ENCODE assay signal across 10 cellular contexts in the genomic region with DNA sequence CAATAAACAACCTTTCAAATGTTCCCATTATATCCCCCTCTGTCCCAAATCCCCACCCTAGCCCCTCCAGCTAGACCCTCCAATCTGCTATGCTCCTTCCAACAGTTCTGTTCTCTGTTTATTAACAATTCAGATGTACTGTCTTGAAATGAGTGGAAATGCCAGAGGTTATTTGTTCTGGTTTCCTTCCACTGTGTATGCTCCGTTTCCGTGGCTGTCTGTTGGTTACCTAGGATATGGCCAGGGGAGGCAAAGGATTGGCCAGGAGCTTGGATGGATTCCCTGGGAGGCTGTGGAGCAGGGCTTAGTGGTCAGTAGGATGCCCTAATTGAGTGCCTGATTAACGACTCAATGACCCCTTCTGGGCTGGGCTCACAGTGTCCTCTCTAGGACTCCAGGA.
A peak's percentile ranks its signal among the peaks of the same experiment; 100 is the strongest.
DNase-seq lines count a peak whose midpoint lies in the region; ATAC-seq and TF ChIP-seq lines count a peak whose summit lies in the region.
"Had no signal": no experiment of that assay in that cellular context is flagged by ENCODE, and none has a peak within 500 bp of the region (broad histone marks: within the 10 kb centered on the region; RNA-seq: fewer than 3 reads in every experiment).

No MANE protein-coding gene starts in this region.

- H3K4me3 Mint-ChIP-seq in activated CD4-positive, alpha-beta memory T cell treated with anti-CD3 and anti-CD28 coated beads for 36 hours, result no peak overlapping the region

- H3K79me2 ChIP-seq in OCI-LY3 (ENCODE audit: low read length), result no peaks in the 10 kb centered on the region

- H3K27me3 ChIP-seq in OCI-LY3 (ENCODE audit: low read depth, low read length), result peaks cover 17% of the 10 kb centered on the region

- intact Hi-C loops in activated CD4-positive, alpha-beta memory T cell treated with anti-CD3 and anti-CD28 coated beads for 36 hours (cut with micrococcal nuclease), result no loop called here

- peak overlapping the region; percentile 58 for H3K4me3 ChIP-seq in OCI-LY3 (ENCODE audit: low read length)

- H3K36me3 Mint-ChIP-seq in activated CD4-positive, alpha-beta memory T cell treated with anti-CD3 and anti-CD28 coated beads for 36 hours, result no peaks in the 10 kb centered on the region

- H3K4me1 Mint-ChIP-seq in activated CD4-positive, alpha-beta memory T cell treated with anti-CD3 and anti-CD28 coated beads for 36 hours (ENCODE audit: low read depth), result no peaks in the 10 kb centered on the region

- no peak for TF ChIP-seq CTCF in OCI-LY3 (IDR thresholded peaks at IDR 0.05; ENCODE audit: low read depth, low read length)

- DNase-seq in Caki2 (ENCODE audit: low read depth) (peak; percentile 57), fibroblast of gingiva (ENCODE audit: low read depth) (peak; percentile 64), nucleus accumbens (lab: John Stamatoyannopoulos, UW) (peak in 30 of 56 donors; percentile 5 to 66 (median 30)), left lobe of liver (ENCODE audit: low spot score) (no peak)
- no peak for DNase-seq in stimulated activated CD4-positive, alpha-beta T cell treated with anti-CD3 and anti-CD28 coated beads, Interleukin-1b, Interleukin-23, amount 100 ng/mL, for 48 hours
- no peak for DNase-seq in activated CD4-positive, alpha-beta memory T cell treated with anti-CD3 and anti-CD28 coated beads for 36 hours
- DNase-seq: effector CD8-positive, alpha-beta T cell; NCI-H1930 had no signal

- POLR2A ChIA-PET in activated CD4-positive, alpha-beta memory T cell treated with anti-CD3 and anti-CD28 coated beads for 36 hours (lab: Charles Lee), result no interaction called here

- H2AFZ ChIP-seq in OCI-LY3 (ENCODE audit: low read depth, low read length), result peak overlapping the region; percentile 28; the same call in 1 of the 2 replicates

- peak overlapping the region; percentile 45 for H3K27ac ChIP-seq in OCI-LY3 (ENCODE audit: low read length)

- peak overlapping the region; percentile 83 for H3K4me2 ChIP-seq in OCI-LY3 (ENCODE audit: low read length)

- H3K9ac ChIP-seq in OCI-LY3 (ENCODE audit: low read length), result peak overlapping the region; percentile 15; the same call in 1 of the 2 replicates

- no peaks in the 10 kb centered on the region for H3K9me3 Mint-ChIP-seq in activated CD4-positive, alpha-beta memory T cell treated with anti-CD3 and anti-CD28 coated beads for 36 hours

- peaks cover 47% of the 10 kb centered on the region for H3K4me1 ChIP-seq in OCI-LY3 (ENCODE audit: low read length)

- ATAC-seq in HG02981 (IDR thresholded peaks at IDR 0.05; ENCODE audit: unreplicated experiment), result no peak
- no peak for ATAC-seq in left lobe of liver

- CTCF ChIA-PET in activated CD4-positive, alpha-beta memory T cell treated with anti-CD3 and anti-CD28 coated beads for 36 hours (lab: Charles Lee), result no interaction called here

- in situ Hi-C loops in Caki2 (cut with HindIII; ENCODE audit: low pct_unique_long_range_greater_than_20kb, low sequenced_read_pairs), result no loop called here

- no peaks in the 10 kb centered on the region for H4K20me1 ChIP-seq in OCI-LY3 (ENCODE audit: insufficient read depth, low read length)

- no peaks in the 10 kb centered on the region for H3K36me3 ChIP-seq in OCI-LY3 (replicated peaks; ENCODE audit: low read depth, low read length)

- no peaks in the 10 kb centered on the region for H3K9me3 ChIP-seq in OCI-LY3 (ENCODE audit: insufficient read depth, low read length)

- H3K27me3 Mint-ChIP-seq in activated CD4-positive, alpha-beta memory T cell treated with anti-CD3 and anti-CD28 coated beads for 36 hours, result no peaks in the 10 kb centered on the region

- no peak overlapping the region for H3K27ac Mint-ChIP-seq in activated CD4-positive, alpha-beta memory T cell treated with anti-CD3 and anti-CD28 coated beads for 36 hours

Comparison
In these comparisons a context has a peak if more than half of its experiments do, and no peak if none do; other contexts are left out.
1. DNase-seq: peak in Caki2 (single experiment), fibroblast of gingiva (single experiment) and nucleus accumbens (30 of 56); none in stimulated activated CD4-positive, alpha-beta T cell treated with anti-CD3 and anti-CD28 coated beads, Interleukin-1b, Interleukin-23, amount 100 ng/mL, for 48 hours (single experiment), left lobe of liver (single experiment) and activated CD4-positive, alpha-beta memory T cell treated with anti-CD3 and anti-CD28 coated beads for 36 hours (single experiment).